29 cellular contexts compared by ENCODE assay signal in genomic region chr6:25259756-25260155, GRCh38.
"Had no signal": no experiment of that assay in that cellular context is flagged by ENCODE, and none has a peak within 500 bp of the region (broad histone marks: within the 10 kb centered on the region; RNA-seq: fewer than 3 reads in every experiment).

No MANE protein-coding gene starts in this region.

- H3K4me1 Mint-ChIP-seq: endodermal cell had no signal

- H3K27me3 ChIP-seq: colonic mucosa, esophagus muscularis mucosa, esophagus squamous epithelium, foreskin keratinocyte, gastrocnemius medialis, gastroesophageal sphincter, heart left ventricle, heart right ventricle had no signal

- H3K4me3 Mint-ChIP-seq: dendritic cell treated with granulocyte-macrophage colony-stimulating factor and Interleukin-4, amounts not matched to agents 40 ng/mL and 50 ng/mL, for 4 days; effector memory CD8-positive, alpha-beta T cell; endodermal cell had no signal

- ATAC-seq: effector memory CD8-positive, alpha-beta T cell; esophagus mucosa; foreskin keratinocyte; gastrocnemius medialis; gastroesophageal sphincter; heart left ventricle; heart right ventricle had no signal

- H3K36me3 ChIP-seq: colonic mucosa, esophagus muscularis mucosa, esophagus squamous epithelium, gastrocnemius medialis, gastroesophageal sphincter, heart left ventricle, heart right ventricle had no signal

- FAIRE-seq: colon, endometrium, endothelial cell of umbilical vein, frontal cortex had no signal

- H3K4me1 ChIP-seq: colonic mucosa, esophagus muscularis mucosa, esophagus squamous epithelium, foreskin keratinocyte, gastrocnemius medialis, gastroesophageal sphincter, heart left ventricle, heart right ventricle had no signal

- H3K27me3 Mint-ChIP-seq: dendritic cell treated with granulocyte-macrophage colony-stimulating factor and Interleukin-4, amounts not matched to agents 40 ng/mL and 50 ng/mL, for 4 days had no signal

- H3K9me3 Mint-ChIP-seq: dendritic cell treated with granulocyte-macrophage colony-stimulating factor and Interleukin-4, amounts not matched to agents 40 ng/mL and 50 ng/mL, for 4 days; effector memory CD8-positive, alpha-beta T cell; endodermal cell had no signal

- DNase-seq: colonic mucosa; cortex of kidney; dermis blood vessel endothelial cell; dorsolateral prefrontal cortex; effector CD4-positive, alpha-beta T cell; effector CD8-positive, alpha-beta T cell; effector memory CD4-positive, alpha-beta T cell; effector memory CD8-positive, alpha-beta T cell; endodermal cell; erythroblast; esophagus squamous epithelium; foreskin fibroblast; foreskin keratinocyte; foreskin melanocyte; gastrocnemius medialis; glutamatergic neuron; head of caudate nucleus; heart left ventricle; heart right ventricle had no signal

- H3K9me3 ChIP-seq: colonic mucosa, esophagus muscularis mucosa, esophagus squamous epithelium, gastrocnemius medialis, gastroesophageal sphincter, heart left ventricle, heart right ventricle had no signal

- H3K27ac Mint-ChIP-seq: dendritic cell treated with granulocyte-macrophage colony-stimulating factor and Interleukin-4, amounts not matched to agents 40 ng/mL and 50 ng/mL, for 4 days; effector memory CD8-positive, alpha-beta T cell; endodermal cell had no signal

- H3K4me3 ChIP-seq: colonic mucosa, coronary artery, dorsolateral prefrontal cortex, esophagus muscularis mucosa, esophagus squamous epithelium, gastrocnemius medialis, gastroesophageal sphincter, heart left ventricle, heart right ventricle had no signal

- H3K27ac ChIP-seq: colonic mucosa, coronary artery, epithelial cell of prostate, esophagus muscularis mucosa, esophagus squamous epithelium, foreskin keratinocyte, gastrocnemius medialis, gastroesophageal sphincter, heart left ventricle, heart right ventricle had no signal
